Comparison of ENCODE assay signal across 28 cellular contexts in the genomic region with DNA sequence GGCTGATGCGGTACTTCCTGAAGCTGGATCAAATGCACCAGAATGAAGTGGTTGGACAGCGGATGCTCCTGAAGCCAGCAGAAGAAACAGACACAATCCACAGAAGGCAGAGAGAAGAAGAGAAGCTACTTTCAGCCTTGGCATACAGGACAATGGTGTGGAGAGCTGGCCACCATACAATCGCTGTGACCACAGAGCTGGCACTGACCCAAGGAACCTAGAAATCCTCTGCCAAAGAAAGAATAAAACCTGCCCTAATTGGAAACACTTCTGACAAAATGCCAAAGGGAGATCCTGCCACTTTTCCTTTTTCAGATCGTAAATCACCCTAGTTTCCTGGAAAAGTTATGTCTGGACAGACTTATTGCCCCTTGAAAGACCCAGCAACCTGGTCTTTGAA.
DNase-seq lines count a peak whose midpoint lies in the region; ATAC-seq, FAIRE-seq and TF ChIP-seq lines count a peak whose summit lies in the region.
"Had no signal": no experiment of that assay in that cellular context is flagged by ENCODE, and none has a peak within 500 bp of the region (broad histone marks: within the 10 kb centered on the region; RNA-seq: fewer than 3 reads in every experiment).

No MANE protein-coding gene starts in this region.

- H3K9me3 ChIP-seq in A673 (ENCODE audit: low read depth, low read length, poor library complexity, severe bottlenecking) (no peaks in the 10 kb centered on the region), RWPE2 (ENCODE audit: severe bottlenecking) (no peaks in the 10 kb centered on the region), testis (no peaks in the 10 kb centered on the region), small intestine (ENCODE audit: control insufficient read depth, low read depth) (no peaks in the 10 kb centered on the region)
- H3K9me3 ChIP-seq in CD4-positive, alpha-beta memory T cell (ENCODE audit: control insufficient read depth in 1 of 2, low read length in 2 of 2), result no peaks in the 10 kb centered on the region
- H3K9me3 ChIP-seq: gastrocnemius medialis, sigmoid colon, tibial nerve had no signal

- H3K27ac ChIP-seq in A673 (ENCODE audit: low read depth, low read length, poor library complexity, severe bottlenecking) (peak overlapping the region; percentile 33), RWPE2 (ENCODE audit: poor library complexity, severe bottlenecking) (peak overlapping the region; percentile 18), testis (no peak overlapping the region), small intestine (ENCODE audit: low read depth in 1 of 2, low read length in 1 of 2) (no peak overlapping the region)
- no peak overlapping the region for H3K27ac ChIP-seq in CD4-positive, alpha-beta memory T cell (ENCODE audit: low read depth, low read length)
- H3K27ac ChIP-seq: coronary artery, gastrocnemius medialis, sigmoid colon, tibial nerve, WERI-Rb-1 had no signal

- TF ChIP-seq CTCF in A673 (conservative IDR thresholded peaks at IDR 0.05; ENCODE audit: low read depth, low read length), result no peak
- TF ChIP-seq CTCF in RWPE2 (IDR thresholded peaks at IDR 0.05; ENCODE audit: poor library complexity, severe bottlenecking), result no peak
- TF ChIP-seq CTCF in testis (IDR thresholded peaks at IDR 0.05), result no peak

- H3K27ac Mint-ChIP-seq in CD4-positive, alpha-beta memory T cell, result no peak overlapping the region
- H3K27ac Mint-ChIP-seq: activated CD4-positive, alpha-beta T cell treated with anti-CD3 and anti-CD28 coated beads, Interleukin-2, amount 10 ng/mL, durations not matched to agents 24 days and 14 days; activated T-cell treated with anti-CD3 and anti-CD28 coated beads, Interleukin-2, amount 50 U/mL, for 72 hours; H9; stimulated activated naive CD8-positive, alpha-beta T cell treated with anti-CD3 and anti-CD28 coated beads, Interleukin-15, Interleukin-2, amounts not matched to agents 100 ng/mL and 50 ng/mL, for 24 hours had no signal

- POLR2A ChIA-PET in A673 (lab: Charles Lee; ENCODE audit: low non-redundant PET), result no interaction called here
- POLR2A ChIA-PET in CD4-positive, alpha-beta memory T cell (lab: Charles Lee; ENCODE audit: partially characterized antibody), result no interaction called here

- WGBS in testis, 2 donors, result 74 to 76% methylated on average over 4 of the region's 4 CpGs
- WGBS in small intestine, 3 donors, result 67 to 79% (median 73%) methylated on average over 4 of the region's 4 CpGs

- no peak for TF ChIP-seq POLR2A in testis (IDR thresholded peaks at IDR 0.05)

- no peaks in the 10 kb centered on the region for H3K9me3 Mint-ChIP-seq in CD4-positive, alpha-beta memory T cell
- H3K9me3 Mint-ChIP-seq: activated CD4-positive, alpha-beta T cell treated with anti-CD3 and anti-CD28 coated beads, Interleukin-2, amount 10 ng/mL, durations not matched to agents 24 days and 14 days; activated T-cell treated with anti-CD3 and anti-CD28 coated beads, Interleukin-2, amount 50 U/mL, for 72 hours; H9; neural crest cell; stimulated activated naive CD8-positive, alpha-beta T cell treated with anti-CD3 and anti-CD28 coated beads, Interleukin-15, Interleukin-2, amounts not matched to agents 100 ng/mL and 50 ng/mL, for 24 hours had no signal

- H3K4me1 Mint-ChIP-seq in CD4-positive, alpha-beta memory T cell, result no peaks in the 10 kb centered on the region
- H3K4me1 Mint-ChIP-seq: activated CD4-positive, alpha-beta T cell treated with anti-CD3 and anti-CD28 coated beads, Interleukin-2, amount 10 ng/mL, durations not matched to agents 24 days and 14 days; neural crest cell had no signal

- no TSS peak for BruUV-seq in A673 (replicated peaks; lab: Mats Ljungman, UMichigan)

- H3K36me3 Mint-ChIP-seq in CD4-positive, alpha-beta memory T cell, result no peaks in the 10 kb centered on the region

- H3K36me3 ChIP-seq in A673 (ENCODE audit: insufficient read depth, low read length, poor library complexity, severe bottlenecking) (no peaks in the 10 kb centered on the region), RWPE2 (ENCODE audit: low read depth) (no peaks in the 10 kb centered on the region), testis (ENCODE audit: low read depth, missing control alignments) (no peaks in the 10 kb centered on the region), small intestine (ENCODE audit: control insufficient read depth in 2 of 2, insufficient read depth in 2 of 2, low read length in 2 of 2) (no peaks in the 10 kb centered on the region)
- no peaks in the 10 kb centered on the region for H3K36me3 ChIP-seq in CD4-positive, alpha-beta memory T cell (ENCODE audit: insufficient read depth, low read length)
- H3K36me3 ChIP-seq: gastrocnemius medialis, sigmoid colon, tibial nerve, WERI-Rb-1 had no signal

- intact Hi-C loops in A673 (cut with micrococcal nuclease; ENCODE audit: unreplicated experiment), result no loop called here
- intact Hi-C loops in testis (cut with DNase I; ENCODE audit: low total_unique reads), result no loop called here
- intact Hi-C loops in CD4-positive, alpha-beta memory T cell (cut with micrococcal nuclease), result no loop called here
- intact Hi-C loops in left ventricle myocardium superior (cut with micrococcal nuclease), result no loop called here

- DNase-seq in A673 (ENCODE audit: low spot score) (no peak), NCI-H2029 treated with DMSO at 0.1 percent for 48 hours (lab: John Stamatoyannopoulos, UW) (peak; percentile 94), RWPE2 (ENCODE audit: low spot score) (no peak), left kidney (ENCODE audit: low read depth, low spot score) (peak; percentile 6), testis (no peak), small intestine (no peak), left ventricle myocardium superior (no peak)
- no peak for DNase-seq in CD4-positive, alpha-beta memory T cell
- DNase-seq: activated CD4-positive, alpha-beta T cell treated with anti-CD3 and anti-CD28 coated beads, Interleukin-2, amount 10 ng/mL, durations not matched to agents 24 days and 14 days; activated naive CD4-positive, alpha-beta T cell treated with Interleukin-2 at 50 U/mL for 16 hours; activated T-cell treated with anti-CD3 and anti-CD28 coated beads, Interleukin-2, amount 50 U/mL, for 72 hours; amniotic stem cell; gastrocnemius medialis; H9; hippocampal formation; NCI-H526 treated with DMSO at 0.1 percent for 48 hours; posterior cingulate gyrus; sigmoid colon; stimulated activated CD4-positive, alpha-beta T cell treated with anti-CD3 and anti-CD28 coated beads, Interleukin-15, amount 100 ng/mL, for 24 hours; T-helper 9 cell; WERI-Rb-1 had no signal

- CTCF ChIA-PET in A673 (lab: Charles Lee), result no interaction called here
- CTCF ChIA-PET in CD4-positive, alpha-beta memory T cell (lab: Charles Lee; ENCODE audit: partially characterized antibody), result interaction anchor here (1.2 kb wide), 1 partner anchor 711 kb away, joined by 3 read pairs; no protein-coding TSS in a partner anchor

- H3K27me3 ChIP-seq in A673 (replicated peaks; ENCODE audit: insufficient read depth, low read depth, low read length, poor library complexity), result no peaks in the 10 kb centered on the region
- H3K27me3 ChIP-seq in RWPE2 (ENCODE audit: insufficient read depth, poor library complexity, severe bottlenecking), result peaks cover 4% of the 10 kb centered on the region
- H3K27me3 ChIP-seq in testis, result no peaks in the 10 kb centered on the region
- no peaks in the 10 kb centered on the region for H3K27me3 ChIP-seq in small intestine (ENCODE audit: control insufficient read depth in 2 of 2, insufficient read depth in 2 of 2, low read length in 2 of 2)
- H3K27me3 ChIP-seq in CD4-positive, alpha-beta memory T cell (ENCODE audit: insufficient read depth, low read length), result no peaks in the 10 kb centered on the region
- H3K27me3 ChIP-seq: gastrocnemius medialis, sigmoid colon, tibial nerve had no signal

- H3K4me1 ChIP-seq in A673 (ENCODE audit: insufficient read depth, low read length, poor library complexity, severe bottlenecking), result peaks cover 26% of the 10 kb centered on the region
- H3K4me1 ChIP-seq in RWPE2 (ENCODE audit: insufficient read depth, poor library complexity, severe bottlenecking), result peaks cover 15% of the 10 kb centered on the region
- H3K4me1 ChIP-seq in testis, result no peaks in the 10 kb centered on the region
- H3K4me1 ChIP-seq in small intestine (ENCODE audit: control insufficient read depth in 2 of 2, insufficient read depth in 1 of 2, low read depth in 1 of 2, low read length in 1 of 2), result no peaks in the 10 kb centered on the region
- no peaks in the 10 kb centered on the region for H3K4me1 ChIP-seq in CD4-positive, alpha-beta memory T cell (ENCODE audit: insufficient read depth, low read length)
- H3K4me1 ChIP-seq: gastrocnemius medialis, tibial nerve had no signal

- H3K4me3 Mint-ChIP-seq in CD4-positive, alpha-beta memory T cell, result no peak overlapping the region
- H3K4me3 Mint-ChIP-seq: activated CD4-positive, alpha-beta T cell treated with anti-CD3 and anti-CD28 coated beads, Interleukin-2, amount 10 ng/mL, durations not matched to agents 24 days and 14 days; activated T-cell treated with anti-CD3 and anti-CD28 coated beads, Interleukin-2, amount 50 U/mL, for 72 hours; H9; neural crest cell; stimulated activated naive CD8-positive, alpha-beta T cell treated with anti-CD3 and anti-CD28 coated beads, Interleukin-15, Interleukin-2, amounts not matched to agents 100 ng/mL and 50 ng/mL, for 24 hours had no signal

- H3K4me3 ChIP-seq in A673 (ENCODE audit: low read depth, low read length, poor library complexity, severe bottlenecking) (no peak overlapping the region), RWPE2 (ENCODE audit: severe bottlenecking) (no peak overlapping the region), testis (no peak overlapping the region), small intestine (ENCODE audit: low read depth in 1 of 2, low read length in 2 of 2) (no peak overlapping the region)
- no peak overlapping the region for H3K4me3 ChIP-seq in CD4-positive, alpha-beta memory T cell (ENCODE audit: low read length in 2 of 2)
- H3K4me3 ChIP-seq: coronary artery, gastrocnemius medialis, sigmoid colon, tibial nerve had no signal

- peaks cover 2 to 7% of the 10 kb centered on the region in 2 donors for H3K27me3 Mint-ChIP-seq in CD4-positive, alpha-beta memory T cell
- H3K27me3 Mint-ChIP-seq: activated CD4-positive, alpha-beta T cell treated with anti-CD3 and anti-CD28 coated beads, Interleukin-2, amount 10 ng/mL, durations not matched to agents 24 days and 14 days had no signal

- no peak for ATAC-seq in RWPE2 (ENCODE audit: low read depth)
- ATAC-seq in left ventricle myocardium superior, result no peak
- ATAC-seq: activated T-cell treated with anti-CD3 and anti-CD28 coated beads, Interleukin-2, amount 50 U/mL, for 72 hours; gastrocnemius medialis; Right ventricle myocardium inferior had no signal

- no peak for FAIRE-seq in small intestine (lab: Jason Lieb, UNC)
- FAIRE-seq: A204.1, GM12891 had no signal

Comparison
In these comparisons a context has a peak if more than half of its experiments do, and no peak if none do; other contexts are left out.
1. DNase-seq: peak in NCI-H2029 treated with DMSO at 0.1 percent for 48 hours (single experiment) and left kidney (single experiment); none in A673 (single experiment), RWPE2 (single experiment), testis (single experiment), small intestine (single experiment), CD4-positive, alpha-beta memory T cell (0 of 5) and left ventricle myocardium superior (single experiment).
2. H3K27ac ChIP-seq: peak in A673 (single experiment) and RWPE2 (single experiment); none in testis (0 of 2), small intestine (0 of 2) and CD4-positive, alpha-beta memory T cell (single experiment).